10 cellular contexts compared by ENCODE assay signal in the genomic region with DNA sequence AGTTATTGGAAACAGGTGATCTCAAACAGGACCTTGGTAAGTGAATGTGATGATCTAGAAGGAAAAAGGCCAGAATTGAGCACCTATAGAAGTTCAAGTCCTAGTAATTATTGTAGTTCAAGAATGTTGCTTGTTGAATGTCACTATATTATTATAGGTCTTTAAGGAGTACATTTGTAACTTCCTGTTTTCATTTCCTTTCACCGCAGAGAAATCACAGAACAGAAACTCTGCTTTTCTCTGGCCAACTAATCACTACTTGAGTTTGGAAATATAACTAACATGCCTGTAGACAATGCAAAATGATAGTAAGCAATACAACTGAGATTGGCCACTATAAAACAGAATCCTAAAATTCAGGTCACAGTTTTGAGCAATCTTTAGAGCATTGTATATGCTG.
DNase-seq lines count a peak whose midpoint lies in the region; ATAC-seq and TF ChIP-seq lines count a peak whose summit lies in the region.
"Had no signal": no experiment of that assay in that cellular context is flagged by ENCODE, and none has a peak within 500 bp of the region (broad histone marks: within the 10 kb centered on the region; RNA-seq: fewer than 3 reads in every experiment).

No MANE protein-coding gene starts in this region.

- no peaks in the 10 kb centered on the region for H3K4me1 Mint-ChIP-seq in activated T-helper 1 cell treated with anti-CD3 and anti-CD28 coated beads, Interleukin-12 subunit alpha, Interleukin-12 subunit beta, Interleukin-2, Interleukin-4 antibody, amounts not matched to agents 30 ng/mL and 10 ng/mL and 1 ng/mL, durations not matched to agents 14 hours and 24 hours and 36 hours (ENCODE audit: low read depth)
- H3K4me1 Mint-ChIP-seq: immature natural killer cell had no signal

- TF ChIP-seq CTCF in osteoblast (IDR thresholded peaks at IDR 0.05; ENCODE audit: extremely low read depth, low read depth, low read length) (no peak), dorsolateral prefrontal cortex (IDR thresholded peaks at IDR 0.05 in 54 of 56, conservative IDR thresholded peaks at IDR 0.05 in 2 of 56; ENCODE audit: low read depth in 1 of 56, partially characterized antibody in 56 of 56) (no peak)

- no peaks in the 10 kb centered on the region for H4K20me1 ChIP-seq in osteoblast (ENCODE audit: insufficient read depth, low read length)

- H3K27me3 ChIP-seq in osteoblast (ENCODE audit: insufficient read depth, low read length): no peaks in the 10 kb centered on the region
- no peaks in the 10 kb centered on the region for H3K27me3 ChIP-seq in dorsolateral prefrontal cortex
- H3K27me3 ChIP-seq: ovary had no signal

- peak overlapping the region; percentile 30 for H2AFZ ChIP-seq in osteoblast (ENCODE audit: low read length)

- no peaks in the 10 kb centered on the region for H3K9me3 Mint-ChIP-seq in activated T-helper 1 cell treated with anti-CD3 and anti-CD28 coated beads, Interleukin-12 subunit alpha, Interleukin-12 subunit beta, Interleukin-2, Interleukin-4 antibody, amounts not matched to agents 30 ng/mL and 10 ng/mL and 1 ng/mL, durations not matched to agents 14 hours and 24 hours and 36 hours

- no peaks in the 10 kb centered on the region for H3K36me3 ChIP-seq in osteoblast (ENCODE audit: insufficient read depth, low read length)
- H3K36me3 ChIP-seq: ovary had no signal

- no peaks in the 10 kb centered on the region for H3K79me2 ChIP-seq in osteoblast (ENCODE audit: insufficient read depth, low read length)

- no peaks in the 10 kb centered on the region for H3K36me3 Mint-ChIP-seq in activated T-helper 1 cell treated with anti-CD3 and anti-CD28 coated beads, Interleukin-12 subunit alpha, Interleukin-12 subunit beta, Interleukin-2, Interleukin-4 antibody, amounts not matched to agents 30 ng/mL and 10 ng/mL and 1 ng/mL, durations not matched to agents 14 hours and 24 hours and 36 hours (ENCODE audit: low read depth)
- H3K36me3 Mint-ChIP-seq: immature natural killer cell had no signal

- H3K4me1 ChIP-seq in osteoblast (ENCODE audit: insufficient read depth, low read length): peaks cover 14% of the 10 kb centered on the region

- DNase-seq in osteoblast (ENCODE audit: insufficient read length, low spot score, missing footprints) (no peak), HT-29 (ENCODE audit: low spot score) (no peak), dorsolateral prefrontal cortex (no peak)
- no peak for DNase-seq in activated T-helper 1 cell treated with anti-CD3 and anti-CD28 coated beads, Interleukin-12 subunit alpha, Interleukin-12 subunit beta, Interleukin-2, Interleukin-4 antibody, amounts not matched to agents 30 ng/mL and 10 ng/mL and 1 ng/mL, durations not matched to agents 14 hours and 24 hours and 36 hours (ENCODE audit: low spot score)
- DNase-seq: immature natural killer cell, NCI-H774, ovary had no signal

- H3K9me3 ChIP-seq in osteoblast (ENCODE audit: low read depth, low read length): no peaks in the 10 kb centered on the region
- H3K9me3 ChIP-seq: ovary had no signal

- H3K4me3 ChIP-seq in osteoblast (ENCODE audit: insufficient read depth, low read length) (no peak overlapping the region), dorsolateral prefrontal cortex (no peak overlapping the region)
- H3K4me3 ChIP-seq: ovary had no signal

- ATAC-seq in GM19043 (IDR thresholded peaks at IDR 0.05; ENCODE audit: low read depth, unreplicated experiment) (peak; percentile 97), HG02759 (IDR thresholded peaks at IDR 0.05; ENCODE audit: unreplicated experiment) (peak; percentile 94), HG03565 (IDR thresholded peaks at IDR 0.05; ENCODE audit: unreplicated experiment) (peak; percentile 91)

- no peak overlapping the region for H3K4me3 Mint-ChIP-seq in activated T-helper 1 cell treated with anti-CD3 and anti-CD28 coated beads, Interleukin-12 subunit alpha, Interleukin-12 subunit beta, Interleukin-2, Interleukin-4 antibody, amounts not matched to agents 30 ng/mL and 10 ng/mL and 1 ng/mL, durations not matched to agents 14 hours and 24 hours and 36 hours
- H3K4me3 Mint-ChIP-seq: immature natural killer cell had no signal

- intact Hi-C loops in dorsolateral prefrontal cortex (cut with DNase I): no loop called here
- intact Hi-C loops in activated T-helper 1 cell treated with anti-CD3 and anti-CD28 coated beads, Interleukin-12 subunit alpha, Interleukin-12 subunit beta, Interleukin-2, Interleukin-4 antibody, amounts not matched to agents 30 ng/mL and 10 ng/mL and 1 ng/mL, durations not matched to agents 14 hours and 24 hours and 36 hours (cut with micrococcal nuclease): no loop called here

- H3K27ac ChIP-seq in osteoblast (ENCODE audit: low read depth, low read length): no peak overlapping the region
- no peak overlapping the region for H3K27ac ChIP-seq in dorsolateral prefrontal cortex
- H3K27ac ChIP-seq: ovary had no signal

- no peak overlapping the region for H3K4me2 ChIP-seq in osteoblast (ENCODE audit: insufficient read depth, low read length)

- H3K27ac Mint-ChIP-seq in activated T-helper 1 cell treated with anti-CD3 and anti-CD28 coated beads, Interleukin-12 subunit alpha, Interleukin-12 subunit beta, Interleukin-2, Interleukin-4 antibody, amounts not matched to agents 30 ng/mL and 10 ng/mL and 1 ng/mL, durations not matched to agents 14 hours and 24 hours and 36 hours: no peak overlapping the region
- H3K27ac Mint-ChIP-seq: immature natural killer cell had no signal

- no peaks in the 10 kb centered on the region for H3K27me3 Mint-ChIP-seq in activated T-helper 1 cell treated with anti-CD3 and anti-CD28 coated beads, Interleukin-12 subunit alpha, Interleukin-12 subunit beta, Interleukin-2, Interleukin-4 antibody, amounts not matched to agents 30 ng/mL and 10 ng/mL and 1 ng/mL, durations not matched to agents 14 hours and 24 hours and 36 hours (ENCODE audit: insufficient read depth)
